Comparison of ENCODE assay signal across 12 cellular contexts in genomic region chr18:62954341-62954740, GRCh38.
DNase-seq lines count a peak whose midpoint lies in the region; ATAC-seq and TF ChIP-seq lines count a peak whose summit lies in the region.
"Had no signal": no experiment of that assay in that cellular context is flagged by ENCODE, and none has a peak within 500 bp of the region (broad histone marks: within the 10 kb centered on the region; RNA-seq: fewer than 3 reads in every experiment).

No MANE protein-coding gene starts in this region.

- peaks cover 8% of the 10 kb centered on the region for H3K36me3 ChIP-seq in suprapubic skin
- H3K36me3 ChIP-seq: thyroid gland had no signal

- no peak for TF ChIP-seq CTCF in suprapubic skin (IDR thresholded peaks at IDR 0.05)

- 78% methylated on average over 2 of the region's 2 CpGs for WGBS in suprapubic skin

- TF ChIP-seq POLR2A in suprapubic skin (IDR thresholded peaks at IDR 0.05): no peak

- peak; percentile 60 to 73 for ATAC-seq in activated CD4-positive, CD25-positive, alpha-beta regulatory T cell treated with anti-CD3 and anti-CD28 coated beads, Interleukin-2, amount 50 U/mL, for 24 hours

- no peak overlapping the region for H3K27ac ChIP-seq in suprapubic skin
- H3K27ac ChIP-seq: thyroid gland had no signal

- no peak overlapping the region for H3K4me3 ChIP-seq in suprapubic skin
- H3K4me3 ChIP-seq: thyroid gland had no signal

- DNase-seq in activated CD4-positive, CD25-positive, alpha-beta regulatory T cell (lab: John Stamatoyannopoulos, UW): no peak
- DNase-seq in NCI-H2081 treated with DMSO at 0.1 percent for 48 hours (lab: John Stamatoyannopoulos, UW) (peak; percentile 11), astrocyte of the hippocampus (ENCODE audit: low read depth, low spot score) (peak; percentile 77), renal cortical epithelial cell (ENCODE audit: low read depth) (peak; percentile 49), suprapubic skin (ENCODE audit: low spot score in 2 of 2) (no peak), foreskin melanocyte (no peak), G401 (ENCODE audit: low spot score) (no peak)
- DNase-seq: activated CD4-positive, alpha-beta T cell treated with anti-CD3 and anti-CD28 coated beads, Interleukin-2, amount 10 ng/mL, durations not matched to agents 24 days and 14 days; COR-L47; NCI-H524; thyroid gland had no signal

- no peaks in the 10 kb centered on the region for H3K27me3 ChIP-seq in suprapubic skin
- H3K27me3 ChIP-seq: thyroid gland had no signal

- H3K4me1 ChIP-seq in suprapubic skin: no peaks in the 10 kb centered on the region

- in situ Hi-C loops in G401 (cut with HindIII; ENCODE audit: low sequenced_read_pairs): no loop called here

- no peak for TF ChIP-seq EP300 in suprapubic skin (IDR thresholded peaks at IDR 0.05)

- H3K9me3 ChIP-seq in suprapubic skin: no peaks in the 10 kb centered on the region
- H3K9me3 ChIP-seq: thyroid gland had no signal

Comparison
In these comparisons a context has a peak if more than half of its experiments do, and no peak if none do; other contexts are left out.
1. DNase-seq: peak in NCI-H2081 treated with DMSO at 0.1 percent for 48 hours (single experiment), astrocyte of the hippocampus (single experiment) and renal cortical epithelial cell (single experiment); none in activated CD4-positive, CD25-positive, alpha-beta regulatory T cell (0 of 4), suprapubic skin (0 of 2), foreskin melanocyte (single experiment) and G401 (single experiment).